8 cellular contexts compared by ENCODE assay signal in the genomic region with DNA sequence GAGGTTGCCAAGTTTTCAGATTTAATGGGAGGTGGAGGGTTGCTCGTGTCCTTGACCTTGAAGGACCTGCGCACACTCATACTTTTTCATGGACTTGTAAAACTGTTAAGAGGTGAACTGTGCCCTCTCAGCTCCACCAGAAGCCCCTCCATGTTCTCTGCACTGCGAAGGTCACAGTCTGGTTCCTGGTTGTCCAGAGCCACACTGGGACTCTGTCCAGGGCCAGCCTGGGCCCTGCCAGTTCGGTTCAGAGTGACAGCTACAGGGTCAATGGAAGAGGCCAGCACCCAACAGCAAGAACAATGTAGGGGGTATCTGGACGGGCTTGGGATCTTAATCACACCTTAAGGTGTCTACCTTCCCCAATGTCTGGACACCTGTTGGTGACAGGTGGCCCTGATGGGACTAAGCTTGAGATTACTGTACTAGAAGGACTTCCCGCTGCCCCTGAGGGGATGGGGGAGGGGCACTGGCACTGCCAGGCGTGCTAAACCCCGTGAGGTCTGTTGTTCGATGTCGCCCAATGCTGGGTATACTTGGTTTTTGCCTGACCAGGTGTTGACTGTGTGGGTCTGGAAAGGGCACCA. TPM values are rescaled to one million over a fixed set of nuclear protein-coding genes. Genes with fewer than 3 reads are reported as not detected.
A peak's percentile ranks its signal among the peaks of the same experiment; 100 is the strongest.
DNase-seq lines count a peak whose midpoint lies in the region; ATAC-seq, FAIRE-seq and TF ChIP-seq lines count a peak whose summit lies in the region.

No MANE protein-coding gene starts in this region.

- peaks cover 7% of the 10 kb centered on the region for H3K36me3 Mint-ChIP-seq in endothelial cell (ENCODE audit: low read depth, unreplicated experiment)
- H3K36me3 Mint-ChIP-seq in natural killer cell, result no peaks in the 10 kb centered on the region

- intact Hi-C loops in Right ventricle myocardium inferior (cut with DNase I), result loop anchor here (1.0 to 5.0 kb wide), 2 partner anchors 61 to 77 kb away; partner anchors contain the start of gene RNF7
- intact Hi-C loops in cardiac septum (cut with DNase I), result no loop called here
- intact Hi-C loops in natural killer cell (cut with micrococcal nuclease), result loop anchor here (5.0 kb wide), 1 partner anchor 79 kb away; the partner anchor contains the start of gene ATP1B3
- intact Hi-C loops in vagina (cut with DNase I), result no loop called here

- H3K4me1 ChIP-seq in vagina, result peaks cover 31% of the 10 kb centered on the region

- peaks cover 10% of the 10 kb centered on the region for H3K27me3 Mint-ChIP-seq in endothelial cell (ENCODE audit: unreplicated experiment)
- H3K27me3 Mint-ChIP-seq in natural killer cell (ENCODE audit: low read depth in 2 of 2), result no peaks in the 10 kb centered on the region

- TF ChIP-seq CTCF in endothelial cell (IDR thresholded peaks at IDR 0.05; ENCODE audit: unreplicated experiment) (no peak), natural killer cell (IDR thresholded peaks at IDR 0.05) (no peak), vagina (IDR thresholded peaks at IDR 0.05) (no peak)

- H3K9me3 Mint-ChIP-seq in endothelial cell (ENCODE audit: unreplicated experiment) (no peaks in the 10 kb centered on the region), natural killer cell (no peaks in the 10 kb centered on the region)

- H3K9me3 ChIP-seq in vagina, result no peaks in the 10 kb centered on the region

- H3K36me3 ChIP-seq in vagina, result no peaks in the 10 kb centered on the region

- H3K27ac Mint-ChIP-seq in endothelial cell (ENCODE audit: unreplicated experiment), result peak overlapping the region; percentile 99
- peak overlapping the region; percentile 95 for H3K27ac Mint-ChIP-seq in natural killer cell

- TF ChIP-seq POLR2A in vagina (IDR thresholded peaks at IDR 0.05), result no peak

- H3K27ac ChIP-seq in vagina, result peak overlapping the region; percentile 90

- no peak for DNase-seq in Right ventricle myocardium inferior (ENCODE audit: missing footprints)
- DNase-seq in cardiac septum (ENCODE audit: low spot score), result no peak
- DNase-seq in endothelial cell (ENCODE audit: low spot score), result no peak
- no peak for DNase-seq in natural killer cell
- DNase-seq in vagina (ENCODE audit: extremely low spot score in 2 of 2), result no peak
- DNase-seq in urothelium cell line (ENCODE audit: low spot score), result no peak
- no peak for DNase-seq in midbrain (lab: John Stamatoyannopoulos, UW)

- H3K4me3 ChIP-seq in vagina, result peak overlapping the region; percentile 38 to 48

- FAIRE-seq in urothelium cell line (lab: Jason Lieb, UNC), result no peak

- H3K27me3 ChIP-seq in vagina, result no peaks in the 10 kb centered on the region

- H3K4me3 Mint-ChIP-seq in endothelial cell (ENCODE audit: unreplicated experiment) (peak overlapping the region; percentile 78), natural killer cell (peak overlapping the region; percentile 88)

- H3K4me1 Mint-ChIP-seq in endothelial cell (ENCODE audit: unreplicated experiment), result peaks cover 66% of the 10 kb centered on the region
- H3K4me1 Mint-ChIP-seq in natural killer cell, result peaks cover 52 to 58% of the 10 kb centered on the region in 2 donors

- peak; percentile 11 for ATAC-seq in Right ventricle myocardium inferior
- ATAC-seq in natural killer cell, result no peak
- ATAC-seq in GM21786 (IDR thresholded peaks at IDR 0.05; ENCODE audit: unreplicated experiment), result no peak

RNA-seq across cellular contexts. Expression of gene GRK7, which starts 34.7 kb away (rescaled TPM):
- not detected for total RNA-seq in Right ventricle myocardium inferior
- total RNA-seq in cardiac septum, result 0.08 TPM
- 0.10 TPM for total RNA-seq in endothelial cell (ENCODE audit: unreplicated experiment)
- under 1 TPM; 0.14 to 0.16 (median 0.15) TPM for total RNA-seq in natural killer cell
- 0.98 TPM for total RNA-seq in vagina

RNA-seq across cellular contexts. Expression of gene RNF7, which starts 59.8 kb away (rescaled TPM):
- total RNA-seq in Right ventricle myocardium inferior (82.6 TPM), cardiac septum (77.5 TPM), endothelial cell (ENCODE audit: unreplicated experiment) (184 TPM), natural killer cell (10 to 100 TPM; 65.0 to 75.0 (median 73.4) TPM), vagina (57.0 TPM)

Comparison
In these comparisons a context has a peak if more than half of its experiments do, and no peak if none do; other contexts are left out.
1. intact Hi-C loops: an anchor here in Right ventricle myocardium inferior (1.0 to 5.0 kb wide) and natural killer cell (5.0 kb wide); none called in cardiac septum and vagina.